1 cellular context compared by ENCODE assay signal in genomic region chr12:66699738-66700482, GRCh38.
TF ChIP-seq lines count a peak whose summit lies in the region.

No MANE protein-coding gene starts in this region.

TF ChIP-seq in HEK293, 187 proteins besides CTCF, POLR2A, EP300 and RAD21 (continued from another document):
- no peak for TF ChIP-seq ZSCAN30 (tag by site-specific recombination; IDR thresholded peaks at IDR 0.05)
- TF ChIP-seq ZBTB26 (tag by site-specific recombination; optimal IDR thresholded peaks at IDR 0.05) = no peak
- no peak for TF ChIP-seq ZNF311 (tag by site-specific recombination; IDR thresholded peaks at IDR 0.05; ENCODE audit: borderline replicate concordance)
- no peak for TF ChIP-seq ZNF280D (tag by site-specific recombination; IDR thresholded peaks at IDR 0.05)
- no peak for TF ChIP-seq ZNF645 (tag by site-specific recombination; IDR thresholded peaks at IDR 0.05)
- TF ChIP-seq SCRT2 (tag by site-specific recombination; IDR thresholded peaks at IDR 0.05) = peak; percentile 91
- TF ChIP-seq ZNF777 (tag by site-specific recombination; IDR thresholded peaks at IDR 0.05; ENCODE audit: borderline replicate concordance) = no peak
- no peak for TF ChIP-seq PBX3 (CRISPR knock-in tag; IDR thresholded peaks at IDR 0.05)
